ENCODE assay signal across 9 cellular contexts in genomic region chr4:155952546-155952945, GRCh38. TPM values are rescaled to one million over a fixed set of nuclear protein-coding genes. Genes with fewer than 3 reads are reported as not detected.
DNase-seq lines count a peak whose midpoint lies in the region; ATAC-seq and TF ChIP-seq lines count a peak whose summit lies in the region.
"Had no signal": no experiment of that assay in that cellular context is flagged by ENCODE, and none has a peak within 500 bp of the region (broad histone marks: within the 10 kb centered on the region; RNA-seq: fewer than 3 reads in every experiment).

No MANE protein-coding gene starts in this region.

- H3K4me3 Mint-ChIP-seq in activated CD8-positive, alpha-beta T cell treated with anti-CD3 and anti-CD28 coated beads, Interleukin-2, amount 10 ng/mL, durations not matched to agents 7 days and 5 days = peak overlapping the region; percentile 30

- TF ChIP-seq CTCF in foreskin keratinocyte (conservative IDR thresholded peaks at IDR 0.05) = no peak

- H3K4me3 ChIP-seq in skeletal muscle satellite cell (ENCODE audit: low read length) = peak overlapping the region; percentile 76

- no peak overlapping the region for H3K27ac Mint-ChIP-seq in activated CD8-positive, alpha-beta T cell treated with anti-CD3 and anti-CD28 coated beads, Interleukin-2, amount 10 ng/mL, durations not matched to agents 7 days and 5 days

- no peak for ATAC-seq in activated CD8-positive, alpha-beta T cell treated with anti-CD3 and anti-CD28 coated beads, Interleukin-2, amount 10 ng/mL, durations not matched to agents 7 days and 5 days
- no peak for ATAC-seq in foreskin keratinocyte
- no peak for ATAC-seq in GM19395 (IDR thresholded peaks at IDR 0.05; ENCODE audit: unreplicated experiment)

- DNase-seq in EL (peak; percentile 45), foreskin keratinocyte (peak in 1 of 2 donors; percentile 43), retina (no peak), SIG-M5 treated with dmso at 0.1 percent for 504 hours (lab: John Stamatoyannopoulos, UW; ENCODE audit: unreplicated experiment) (no peak)
- DNase-seq in activated CD8-positive, alpha-beta T cell treated with anti-CD3 and anti-CD28 coated beads, Interleukin-2, amount 10 ng/mL, durations not matched to agents 7 days and 5 days = no peak
- DNase-seq in stimulated activated CD4-positive, alpha-beta T cell treated with anti-CD3 and anti-CD28 coated beads, Interleukin-1b, Interleukin-23, amount 100 ng/mL, for 48 hours = no peak

- H3K27me3 Mint-ChIP-seq in activated CD8-positive, alpha-beta T cell treated with anti-CD3 and anti-CD28 coated beads, Interleukin-2, amount 10 ng/mL, durations not matched to agents 7 days and 5 days (ENCODE audit: low read depth) = peaks cover 4% of the 10 kb centered on the region

- CTCF ChIA-PET in activated CD8-positive, alpha-beta T cell treated with anti-CD3 and anti-CD28 coated beads, Interleukin-2, amount 10 ng/mL, durations not matched to agents 7 days and 5 days (lab: Charles Lee) = interaction anchor here (1.0 to 4.0 kb wide), 7 partner anchors 9 to 508 kb away, joined by 3 to 47 read pairs (median 4); no protein-coding TSS in a partner anchor

- H3K4me1 ChIP-seq in foreskin keratinocyte (peaks cover 16% of the 10 kb centered on the region), skeletal muscle satellite cell (ENCODE audit: control insufficient read depth, insufficient read depth, low read length) (peaks cover 11% of the 10 kb centered on the region)

- H3K4me2 ChIP-seq in skeletal muscle satellite cell (ENCODE audit: low read length) = peak overlapping the region; percentile 92

- peak overlapping the region; percentile 94 for H3K9ac ChIP-seq in skeletal muscle satellite cell (ENCODE audit: low read depth, low read length)

- peaks cover 17% of the 10 kb centered on the region for H3K4me1 Mint-ChIP-seq in activated CD8-positive, alpha-beta T cell treated with anti-CD3 and anti-CD28 coated beads, Interleukin-2, amount 10 ng/mL, durations not matched to agents 7 days and 5 days (ENCODE audit: low read depth)

- H3K27ac ChIP-seq in foreskin keratinocyte = peak overlapping the region; percentile 89

- H3K36me3 ChIP-seq in skeletal muscle satellite cell (ENCODE audit: insufficient read depth, low read length) = no peaks in the 10 kb centered on the region

- POLR2A ChIA-PET in activated CD8-positive, alpha-beta T cell treated with anti-CD3 and anti-CD28 coated beads, Interleukin-2, amount 10 ng/mL, durations not matched to agents 7 days and 5 days (lab: Charles Lee) = interaction anchor here (1.6 kb wide), 2 partner anchors 11 to 23 kb away, joined by 5 to 8 read pairs; no protein-coding TSS in a partner anchor

- no peaks in the 10 kb centered on the region for H3K9me3 ChIP-seq in skeletal muscle satellite cell (replicated peaks; ENCODE audit: low read length)

- H3K9me3 Mint-ChIP-seq in activated CD8-positive, alpha-beta T cell treated with anti-CD3 and anti-CD28 coated beads, Interleukin-2, amount 10 ng/mL, durations not matched to agents 7 days and 5 days (ENCODE audit: insufficient read depth) = no peaks in the 10 kb centered on the region

- no peaks in the 10 kb centered on the region for H3K36me3 Mint-ChIP-seq in activated CD8-positive, alpha-beta T cell treated with anti-CD3 and anti-CD28 coated beads, Interleukin-2, amount 10 ng/mL, durations not matched to agents 7 days and 5 days (ENCODE audit: low read depth)

- H3K27me3 ChIP-seq in foreskin keratinocyte (no peaks in the 10 kb centered on the region), skeletal muscle satellite cell (ENCODE audit: control insufficient read depth, insufficient read depth, low read length) (no peaks in the 10 kb centered on the region)

RNA-seq across cellular contexts. Expression of gene CTSO, which starts 1.1 kb away (rescaled TPM):
- total RNA-seq in activated CD8-positive, alpha-beta T cell treated with anti-CD3 and anti-CD28 coated beads, Interleukin-2, amount 10 ng/mL, durations not matched to agents 7 days and 5 days = 1 to 10 TPM; 2.3 to 2.4 TPM
- 1.6 and 2.2 TPM in 2 replicates for total RNA-seq in foreskin keratinocyte
- polyA plus RNA-seq in foreskin keratinocyte = 1.0 and 1.1 TPM in 2 replicates
- 6.8 and 8.3 TPM in 2 replicates for total RNA-seq in skeletal muscle satellite cell (2012; rRNA removed)

RNA-seq across cellular contexts. Expression of gene TDO2, which starts 49.0 kb away (rescaled TPM):
- total RNA-seq in activated CD8-positive, alpha-beta T cell treated with anti-CD3 and anti-CD28 coated beads, Interleukin-2, amount 10 ng/mL, durations not matched to agents 7 days and 5 days = not detected
- total RNA-seq in foreskin keratinocyte = not detected in 2 replicates
- not detected in 2 replicates for polyA plus RNA-seq in foreskin keratinocyte
- total RNA-seq in skeletal muscle satellite cell (2012; rRNA removed) = not detected in 2 replicates
- total RNA-seq: dermis blood vessel endothelial cell had no signal
